In the genomic region with DNA sequence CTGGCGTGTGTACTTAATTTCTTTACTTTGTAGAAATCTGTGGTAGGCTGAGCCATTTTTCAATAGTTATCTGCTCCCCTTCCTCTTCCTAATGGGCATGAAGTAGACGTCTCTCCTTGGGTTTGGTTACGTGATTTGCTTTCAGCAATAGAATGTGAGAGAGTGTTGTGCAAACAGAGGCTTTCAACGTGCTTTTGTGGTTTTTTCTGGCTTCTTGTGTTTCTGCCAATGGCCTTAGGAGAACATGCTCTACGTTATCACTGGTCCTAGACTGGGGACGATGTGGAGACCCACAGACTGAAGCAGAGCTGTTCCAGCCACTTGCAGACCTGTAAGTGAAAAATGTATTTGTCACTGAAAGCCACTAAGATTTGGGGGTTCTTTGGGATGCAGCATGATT, we compare ENCODE assay signal across 21 cellular contexts.
A peak's percentile ranks its signal among the peaks of the same experiment; 100 is the strongest.
DNase-seq lines count a peak whose midpoint lies in the region; ATAC-seq, FAIRE-seq and TF ChIP-seq lines count a peak whose summit lies in the region.
"Had no signal": no experiment of that assay in that cellular context is flagged by ENCODE, and none has a peak within 500 bp of the region (broad histone marks: within the 10 kb centered on the region; RNA-seq: fewer than 3 reads in every experiment).

No MANE protein-coding gene starts in this region.

- intact Hi-C loops in PC-9 (cut with micrococcal nuclease; ENCODE audit: unreplicated experiment) = no loop called here

- 0 out of 4 replicates have a peak, but pooled peaks cover 0 to 3% of the 10 kb centered on the region in 2 experiments for H3K9me3 ChIP-seq in H1 (ENCODE audit: insufficient read depth in 2 of 2, low read depth in 1 of 2, low read length in 1 of 2)
- no peaks in the 10 kb centered on the region for H3K9me3 ChIP-seq in PC-9 (ENCODE audit: insufficient read depth, low read depth)
- H3K9me3 ChIP-seq: HAP-1, SJCRH30 had no signal

- no peaks in the 10 kb centered on the region for H3K36me3 Mint-ChIP-seq in T-helper 1 cell treated with Interleukin-12 subunit alpha and Interleukin-12 subunit beta and Interleukin-4 antibody, amounts not matched to agents 30 μg/mL and 1 μg/mL, for 36 hours (ENCODE audit: low read depth)
- H3K36me3 Mint-ChIP-seq: CD8-positive, alpha-beta memory T cell had no signal

- no peak overlapping the region for H3K4me3 Mint-ChIP-seq in T-helper 1 cell treated with Interleukin-12 subunit alpha and Interleukin-12 subunit beta and Interleukin-4 antibody, amounts not matched to agents 30 μg/mL and 1 μg/mL, for 36 hours
- H3K4me3 Mint-ChIP-seq: CD8-positive, alpha-beta memory T cell had no signal

- H3K18ac ChIP-seq in H1 (ENCODE audit: extremely low read depth, low read length) = no peak overlapping the region

- peak overlapping the region; percentile 40 for H4K91ac ChIP-seq in H1 (replicated peaks; ENCODE audit: insufficient read length, low read length)

- H2AK5ac ChIP-seq in H1 (ENCODE audit: low read depth, low read length) = no peak overlapping the region

- H2BK20ac ChIP-seq in H1 (ENCODE audit: low read length) = no peak overlapping the region

- DNase-seq in T-helper 1 cell (no peak), NB4 (ENCODE audit: low read depth) (peak; percentile 43), H1 (ENCODE audit: low read depth in 1 of 2, low spot score in 2 of 2) (no peak), urothelium cell line (ENCODE audit: low spot score) (no peak), PC-9 (no peak), GF-D8 (lab: John Stamatoyannopoulos, UW) (no peak)
- DNase-seq: CD8-positive, alpha-beta memory T cell; DND-41; Kasumi-1; NCI-H1048; NCI-H1436 treated with DMSO at 0.1 percent for 48 hours; NCI-H2081 treated with DMSO at 0.1 percent for 48 hours; NCI-H2227 treated with DMSO at 0.1 percent for 48 hours; NCI-H510A treated with DMSO at 0.1 percent for 48 hours; PC-3; SJCRH30 had no signal

- no peak for FAIRE-seq in H1 (lab: Jason Lieb, UNC)
- peak; percentile 20 for FAIRE-seq in urothelium cell line (lab: Jason Lieb, UNC)
- FAIRE-seq: D721Med had no signal

- no peak overlapping the region for H4K5ac ChIP-seq in H1 (ENCODE audit: insufficient read length, low read depth, low read length)

- no peak overlapping the region for H2BK12ac ChIP-seq in H1 (ENCODE audit: low read depth, low read length)

- CTCF ChIA-PET in H1 (lab: Charles Lee; ENCODE audit: partially characterized antibody) (no interaction called here), PC-9 (lab: Charles Lee) (no interaction called here)

- H3K4me1 ChIP-seq in H1 (replicated peaks in 1 of 4; ENCODE audit: control insufficient read depth in 3 of 4, insufficient read depth in 4 of 4, low read length in 3 of 4) = no peaks in the 10 kb centered on the region
- H3K4me1 ChIP-seq in PC-9 (replicated peaks; ENCODE audit: insufficient read depth) = no peaks in the 10 kb centered on the region
- H3K4me1 ChIP-seq: HAP-1, SJCRH30 had no signal

- H3K4me2 ChIP-seq in H1 (ENCODE audit: insufficient read depth in 1 of 2, low read depth in 2 of 2, low read length in 2 of 2) = no peak overlapping the region
- no peak overlapping the region for H3K4me2 ChIP-seq in PC-9
- H3K4me2 ChIP-seq: BLaER1 treated with 17β-estradiol and CSF1 and Interleukin-3, amounts not matched to agents 10 nM and 100 nM had no signal

- H3K14ac ChIP-seq in H1 (ENCODE audit: insufficient read length) = no peak overlapping the region

- WGBS in H1 (ENCODE audit: extremely low coverage in 1 of 2, insufficient coverage in 1 of 2, insufficient read length in 1 of 2, insufficient replicate concordance in 2 of 2, low coverage in 1 of 2, low lambda C conversion rate in 2 of 2, missing lambda C conversion rate in 1 of 2), 2 experiments = 86% methylated on average over 6 of the region's 6 CpGs; no CpG with 5 or more reads in 1 of the 2 experiments

- no peak overlapping the region for H3K23ac ChIP-seq in H1 (ENCODE audit: insufficient read length)

- H3K27ac ChIP-seq in H1 (ENCODE audit: low read depth, low read length) = no peak overlapping the region
- no peak overlapping the region for H3K27ac ChIP-seq in PC-9
- H3K27ac ChIP-seq: BLaER1 treated with 17β-estradiol and CSF1 and Interleukin-3, amounts not matched to agents 10 nM and 100 nM; SJCRH30 had no signal

- POLR2A ChIA-PET in H1 (lab: Charles Lee; ENCODE audit: partially characterized antibody) (no interaction called here), PC-9 (lab: Charles Lee; ENCODE audit: unreplicated experiment) (no interaction called here)

- no peaks in the 10 kb centered on the region for H3K36me3 ChIP-seq in H1 (ENCODE audit: control insufficient read depth in 2 of 4, insufficient read depth in 4 of 4, low read length in 3 of 4)
- H3K36me3 ChIP-seq in PC-9 (ENCODE audit: low read depth) = no peaks in the 10 kb centered on the region
- H3K36me3 ChIP-seq: BLaER1 treated with 17β-estradiol and CSF1 and Interleukin-3, amounts not matched to agents 10 nM and 100 nM; HAP-1; SJCRH30 had no signal

- no peaks in the 10 kb centered on the region for H3K9me2 ChIP-seq in PC-9 (ENCODE audit: insufficient read depth)

- no peaks in the 10 kb centered on the region for H3K79me1 ChIP-seq in H1 (ENCODE audit: low read depth, low read length)

- no peak for TF ChIP-seq POLR2A in NB4 (IDR thresholded peaks at IDR 0.05; ENCODE audit: extremely low read depth, insufficient read length)
- no peak for TF ChIP-seq POLR2A in H1 (IDR thresholded peaks at IDR 0.05; ENCODE audit: control extremely low read depth in 1 of 2, low read depth in 2 of 2, low read length in 2 of 2)

- H3K27me3 Mint-ChIP-seq in T-helper 1 cell treated with Interleukin-12 subunit alpha and Interleukin-12 subunit beta and Interleukin-4 antibody, amounts not matched to agents 30 μg/mL and 1 μg/mL, for 36 hours (ENCODE audit: low read depth) = no peaks in the 10 kb centered on the region

- no peak overlapping the region for H3K4me3 ChIP-seq in NB4 (ENCODE audit: low read depth, low read length)
- H3K4me3 ChIP-seq in H1 (ENCODE audit: extremely low read depth in 1 of 4, insufficient read depth in 2 of 4, low read depth in 3 of 4, low read length in 4 of 4) = no peak overlapping the region
- H3K4me3 ChIP-seq in PC-9 = no peak overlapping the region
- H3K4me3 ChIP-seq: BLaER1 treated with 17β-estradiol and CSF1 and Interleukin-3, amounts not matched to agents 10 nM and 100 nM; HAP-1; SJCRH30 had no signal

- H3K9me3 Mint-ChIP-seq in T-helper 1 cell treated with Interleukin-12 subunit alpha and Interleukin-12 subunit beta and Interleukin-4 antibody, amounts not matched to agents 30 μg/mL and 1 μg/mL, for 36 hours = peaks cover 4% of the 10 kb centered on the region

- H2BK15ac ChIP-seq in H1 (ENCODE audit: low read length) = no peak overlapping the region

- no peaks in the 10 kb centered on the region for H3K27me3 ChIP-seq in H1 (replicated peaks in 1 of 4; ENCODE audit: control insufficient read depth in 3 of 4, extremely low read depth in 1 of 4, insufficient read depth in 3 of 4, low read length in 3 of 4)
- H3K27me3 ChIP-seq in PC-9 (ENCODE audit: insufficient read depth, low read depth) = peaks cover 66% of the 10 kb centered on the region
- H3K27me3 ChIP-seq: BLaER1 treated with 17β-estradiol and CSF1 and Interleukin-3, amounts not matched to agents 10 nM and 100 nM; SJCRH30 had no signal

- H4K20me1 ChIP-seq in H1 (replicated peaks in 1 of 2; ENCODE audit: control insufficient read depth in 1 of 2, insufficient read depth in 2 of 2, low read length in 2 of 2) (no peaks in the 10 kb centered on the region), PC-9 (ENCODE audit: insufficient read depth) (no peaks in the 10 kb centered on the region)
- H4K20me1 ChIP-seq: BLaER1 treated with 17β-estradiol and CSF1 and Interleukin-3, amounts not matched to agents 10 nM and 100 nM had no signal

- no peak overlapping the region for H2AFZ ChIP-seq in H1 (ENCODE audit: low read length)
- H2AFZ ChIP-seq in PC-9 = no peak overlapping the region

- no TSS peak for BruUV-seq in PC-9 (replicated peaks; lab: Mats Ljungman, UMichigan)

- no peaks in the 10 kb centered on the region for H3K23me2 ChIP-seq in H1 (ENCODE audit: low read depth, low read length)

- H3K79me2 ChIP-seq in H1 (ENCODE audit: control insufficient read depth in 1 of 2, insufficient read depth in 2 of 2, low read length in 2 of 2) (no peaks in the 10 kb centered on the region), PC-9 (ENCODE audit: low read depth) (no peaks in the 10 kb centered on the region)

- no peak overlapping the region for H3K4ac ChIP-seq in H1 (replicated peaks; ENCODE audit: insufficient read length, low read depth, low read length)

- H4K8ac ChIP-seq in H1 (ENCODE audit: extremely low read depth, insufficient read depth, low read length) = no peak overlapping the region

- no peak overlapping the region for H3K56ac ChIP-seq in H1 (replicated peaks; ENCODE audit: insufficient read length, low read depth, low read length)

- H3K4me1 Mint-ChIP-seq in T-helper 1 cell treated with Interleukin-12 subunit alpha and Interleukin-12 subunit beta and Interleukin-4 antibody, amounts not matched to agents 30 μg/mL and 1 μg/mL, for 36 hours (ENCODE audit: low read depth) = no peaks in the 10 kb centered on the region

- H2BK5ac ChIP-seq in H1 (ENCODE audit: low read depth, low read length) = no peak overlapping the region

- TF ChIP-seq CTCF in NB4 (IDR thresholded peaks at IDR 0.05; ENCODE audit: low read depth, low read length) (no peak), H1 (IDR thresholded peaks at IDR 0.05; ENCODE audit: control extremely low read depth in 1 of 3, insufficient read depth in 1 of 3, low read depth in 1 of 3, low read length in 3 of 3) (no peak), PC-9 (conservative IDR thresholded peaks at IDR 0.05) (no peak)

- no peaks in the 10 kb centered on the region for H3F3A ChIP-seq in PC-9 (ENCODE audit: insufficient read depth, low read depth)

- ATAC-seq in HG03565 (IDR thresholded peaks at IDR 0.05; ENCODE audit: unreplicated experiment) = no peak
- ATAC-seq: PC-3 had no signal

- peak overlapping the region; percentile 46 for H3K27ac Mint-ChIP-seq in T-helper 1 cell treated with Interleukin-12 subunit alpha and Interleukin-12 subunit beta and Interleukin-4 antibody, amounts not matched to agents 30 μg/mL and 1 μg/mL, for 36 hours
- H3K27ac Mint-ChIP-seq: CD8-positive, alpha-beta memory T cell had no signal

- no peak overlapping the region for H2BK120ac ChIP-seq in H1 (replicated peaks; ENCODE audit: low read depth, low read length)

- H3K9ac ChIP-seq in H1 (replicated peaks in 1 of 4; ENCODE audit: extremely low read depth in 1 of 4, low read depth in 3 of 4, low read length in 3 of 4) = no peak overlapping the region
- H3K9ac ChIP-seq: BLaER1 treated with 17β-estradiol and CSF1 and Interleukin-3, amounts not matched to agents 10 nM and 100 nM had no signal

- TF ChIP-seq RAD21 in H1 (IDR thresholded peaks at IDR 0.05 in 1 of 2, conservative IDR thresholded peaks at IDR 0.05 in 1 of 2; ENCODE audit: low read depth in 2 of 2, low read length in 2 of 2) = no peak

- TF ChIP-seq EP300 in H1 (IDR thresholded peaks at IDR 0.05; ENCODE audit: borderline replicate concordance in 1 of 2, low read depth in 2 of 2, low read length in 2 of 2) = no peak
